34 cellular contexts compared by ENCODE assay signal in the genomic region with DNA sequence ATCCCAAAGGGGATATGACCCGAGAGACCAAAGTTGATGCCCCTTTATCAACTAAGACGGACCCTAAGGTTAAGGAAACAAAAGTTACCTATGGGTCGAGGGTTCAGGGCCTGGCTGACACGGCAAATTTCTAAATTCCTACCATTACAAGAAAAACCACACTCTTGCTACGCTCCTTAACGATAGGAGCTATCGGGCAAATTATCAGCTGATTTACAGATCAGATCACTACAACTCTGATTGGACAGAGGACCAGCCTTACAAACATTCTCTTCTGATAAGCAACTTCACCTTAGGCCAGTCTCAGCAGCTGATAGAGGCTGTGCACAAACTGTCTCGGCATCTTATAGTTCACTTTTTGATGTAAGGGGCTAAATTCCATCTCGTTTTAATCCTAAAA.
"Had no signal": no experiment of that assay in that cellular context is flagged by ENCODE, and none has a peak within 500 bp of the region (broad histone marks: within the 10 kb centered on the region; RNA-seq: fewer than 3 reads in every experiment).

No MANE protein-coding gene starts in this region.

- H3K9me3 ChIP-seq: MG63 had no signal

- DNase-seq: Karpas-422, Kasumi-1, MG63, MM.1S, MV-4-11, NCI-H1048, NCI-H1092, NCI-H1092 treated with DMSO at 0.1 percent for 48 hours, NCI-H1105, NCI-H1105 treated with DMSO at 0.1 percent for 48 hours, NCI-H1417, NCI-H1417 treated with DMSO at 0.1 percent for 48 hours, NCI-H1436, NCI-H1436 treated with DMSO at 0.1 percent for 48 hours, NCI-H146, NCI-H1694, NCI-H1694 treated with DMSO at 0.1 percent for 48 hours, NCI-H187, NCI-H187 treated with DMSO at 0.1 percent for 48 hours, NCI-H1930, NCI-H2029, NCI-H2029 treated with DMSO at 0.1 percent for 48 hours, NCI-H2081, NCI-H2081 treated with DMSO at 0.1 percent for 48 hours, NCI-H2107, NCI-H2171, NCI-H2171 treated with DMSO at 0.1 percent for 48 hours, NCI-H2227 treated with DMSO at 0.1 percent for 48 hours, NCI-H226, NCI-H345, NCI-H446, NCI-H446 treated with DMSO at 0.1 percent for 48 hours, NCI-H510A, NCI-H510A treated with DMSO at 0.1 percent for 48 hours had no signal

- H3K27me3 ChIP-seq: MG63 had no signal

- H3K4me3 ChIP-seq: MG63 had no signal

- H3K36me3 ChIP-seq: MG63 had no signal
